9 cellular contexts compared by ENCODE assay signal in genomic region chr6:87722831-87723726, GRCh38. TPM values are rescaled to one million over a fixed set of nuclear protein-coding genes. Genes with fewer than 3 reads are reported as not detected.
DNase-seq lines count a peak whose midpoint lies in the region; ATAC-seq and TF ChIP-seq lines count a peak whose summit lies in the region.
"Had no signal": no experiment of that assay in that cellular context is flagged by ENCODE, and none has a peak within 500 bp of the region (broad histone marks: within the 10 kb centered on the region; RNA-seq: fewer than 3 reads in every experiment).

No MANE protein-coding gene starts in this region.

- H3K4me2 ChIP-seq in neuronal stem cell (ENCODE audit: insufficient read depth, low read length, poor library complexity, severe bottlenecking): no peak overlapping the region
- H3K4me2 ChIP-seq: BLaER1 had no signal

- H4K91ac ChIP-seq in neuronal stem cell (ENCODE audit: low read depth, low read length, poor library complexity): no peak overlapping the region

- DNase-seq in NCI-H2171 treated with DMSO at 0.1 percent for 48 hours (lab: John Stamatoyannopoulos, UW) (peak; percentile 12), NCI-H2171 (lab: John Stamatoyannopoulos, UW) (no peak), HPDE6-E6E7 (ENCODE audit: extremely low spot score) (peak; percentile 81), T1000 (lab: John Stamatoyannopoulos, UW) (peak; percentile 65), fibroblast of the conjunctiva (ENCODE audit: low read depth) (peak; percentile 92), neuronal stem cell (ENCODE audit: low spot score) (peak; percentile 56), sigmoid colon (no peak)

- no peak for TF ChIP-seq EP300 in sigmoid colon (IDR thresholded peaks at IDR 0.05)

- H3K36me3 ChIP-seq in neuronal stem cell (replicated peaks in 1 of 2; ENCODE audit: control insufficient read depth in 2 of 2, insufficient read depth in 2 of 2, low read length in 2 of 2): no peaks in the 10 kb centered on the region
- no peaks in the 10 kb centered on the region for H3K36me3 ChIP-seq in sigmoid colon
- H3K36me3 ChIP-seq: BLaER1 had no signal

- no peak overlapping the region for H2BK120ac ChIP-seq in neuronal stem cell (ENCODE audit: low read depth, low read length)

- H2BK15ac ChIP-seq in neuronal stem cell (ENCODE audit: low read length): no peak overlapping the region

- H3K9me3 ChIP-seq in neuronal stem cell (replicated peaks in 1 of 2; ENCODE audit: control insufficient read depth in 2 of 2, insufficient read depth in 1 of 2, low read depth in 1 of 2, low read length in 2 of 2) (no peaks in the 10 kb centered on the region), sigmoid colon (no peaks in the 10 kb centered on the region)
- H3K9me3 ChIP-seq: BLaER1 had no signal

- no peak for TF ChIP-seq CTCF in sigmoid colon (IDR thresholded peaks at IDR 0.05)

- H3K27me3 ChIP-seq in neuronal stem cell (ENCODE audit: control insufficient read depth in 3 of 3, insufficient read depth in 3 of 3, low read depth in 1 of 3, low read length in 3 of 3): no peaks in the 10 kb centered on the region
- H3K27me3 ChIP-seq in sigmoid colon: no peaks in the 10 kb centered on the region
- H3K27me3 ChIP-seq: BLaER1 had no signal

- intact Hi-C loops in sigmoid colon (cut with DNase I): no loop called here

- no peak overlapping the region for H3K14ac ChIP-seq in neuronal stem cell (ENCODE audit: low read length)

- WGBS in neuronal stem cell (ENCODE audit: extremely low coverage in 2 of 2, insufficient read length in 2 of 2, insufficient replicate concordance in 1 of 2), 2 donors: no CpG with 5 or more reads among the region's 8 CpGs
- WGBS in sigmoid colon, 2 donors: 75 to 81% methylated on average over 8 of the region's 8 CpGs

- no peak for TF ChIP-seq POLR2A in sigmoid colon (IDR thresholded peaks at IDR 0.05)

- H3K27ac ChIP-seq in neuronal stem cell (replicated peaks; ENCODE audit: low read length) (no peak overlapping the region), sigmoid colon (peak overlapping the region in 2 of 4 donors; percentile 18)
- H3K27ac ChIP-seq: BLaER1 had no signal

- H2BK5ac ChIP-seq in neuronal stem cell (ENCODE audit: low read length): no peak overlapping the region

- no peak for ATAC-seq in HG03457 (IDR thresholded peaks at IDR 0.05; ENCODE audit: unreplicated experiment)

- H3K9ac ChIP-seq in neuronal stem cell (ENCODE audit: low read depth, low read length, poor library complexity): no peak overlapping the region
- H3K9ac ChIP-seq: BLaER1 had no signal

- H3K4me3 ChIP-seq in neuronal stem cell (ENCODE audit: low read length in 2 of 2) (no peak overlapping the region), sigmoid colon (no peak overlapping the region)
- H3K4me3 ChIP-seq: BLaER1 had no signal

- H3K4me1 ChIP-seq in neuronal stem cell (ENCODE audit: control insufficient read depth in 2 of 2, insufficient read depth in 1 of 2, low read depth in 1 of 2, low read length in 2 of 2) (peaks cover 6 to 11% of the 10 kb centered on the region in 2 donors), sigmoid colon (peaks cover 0 to 10% (median 8%) of the 10 kb centered on the region in 4 donors)
- H3K4me1 ChIP-seq: BLaER1 had no signal

- H2BK12ac ChIP-seq in neuronal stem cell (ENCODE audit: low read length): no peak overlapping the region

- no peaks in the 10 kb centered on the region for H3K79me1 ChIP-seq in neuronal stem cell (ENCODE audit: low read depth, low read length)

- no peak overlapping the region for H2AK5ac ChIP-seq in neuronal stem cell (ENCODE audit: low read depth, low read length)

- H3K18ac ChIP-seq in neuronal stem cell (ENCODE audit: low read length): no peak overlapping the region

- H3K23ac ChIP-seq in neuronal stem cell (ENCODE audit: low read depth, low read length, poor library complexity): no peak overlapping the region

- peak overlapping the region; percentile 69 for H2AFZ ChIP-seq in neuronal stem cell (ENCODE audit: low read length)

- no peak overlapping the region for H3K4ac ChIP-seq in neuronal stem cell (ENCODE audit: low read length)

- H4K8ac ChIP-seq in neuronal stem cell (ENCODE audit: low read depth, low read length): no peak overlapping the region

RNA-seq across cellular contexts. Expression of gene AKIRIN2, which starts 21.0 kb away (rescaled TPM):
- polyA plus RNA-seq in neuronal stem cell (2013, experiment 1 of 2): 92.2 TPM
- polyA plus RNA-seq in neuronal stem cell (2013, experiment 2 of 2): 90.4 TPM
- 10 to 100 TPM; 16.6 to 20.8 (median 19.1) TPM for total RNA-seq in sigmoid colon
- 10 to 100 TPM; 17.4 to 40.2 (median 19.4) TPM for polyA plus RNA-seq in sigmoid colon

Comparison
In these comparisons a context has a peak if more than half of its experiments do, and no peak if none do; other contexts are left out.
1. DNase-seq: peak in NCI-H2171 treated with DMSO at 0.1 percent for 48 hours (single experiment), HPDE6-E6E7 (single experiment), T1000 (single experiment), fibroblast of the conjunctiva (single experiment) and neuronal stem cell (single experiment); none in NCI-H2171 (single experiment) and sigmoid colon (single experiment).